Comparison of ENCODE assay signal across 8 cellular contexts in genomic region chr5:78360674-78361225, GRCh38. TPM values are rescaled to one million over a fixed set of nuclear protein-coding genes. Genes with fewer than 3 reads are reported as not detected.
A peak's percentile ranks its signal among the peaks of the same experiment; 100 is the strongest.
DNase-seq lines count a peak whose midpoint lies in the region; ATAC-seq, FAIRE-seq and TF ChIP-seq lines count a peak whose summit lies in the region.

No MANE protein-coding gene starts in this region.

- H4K20me1 ChIP-seq in osteoblast (ENCODE audit: insufficient read depth, low read length): peaks cover 9% of the 10 kb centered on the region

- peaks cover 8% of the 10 kb centered on the region for H3K4me1 ChIP-seq in osteoblast (ENCODE audit: insufficient read depth, low read length)
- peaks cover 0 to 25% (median 10%) of the 10 kb centered on the region in 4 donors for H3K4me1 ChIP-seq in tibial artery

- ATAC-seq in HG02870 (IDR thresholded peaks at IDR 0.05; ENCODE audit: unreplicated experiment): peak; percentile 26

- peak; percentile 35 for DNase-seq in GM18507 (ENCODE audit: extremely low spot score, insufficient read length, low read depth)
- peak; percentile 83 for DNase-seq in NCI-H748 (lab: John Stamatoyannopoulos, UW; ENCODE audit: unreplicated experiment)
- peak; percentile 62 for DNase-seq in activated T-helper 9 cell treated with anti-CD3 and anti-CD28 coated beads, Interleukin-2, amount 50 U/mL, for 16 hours (ENCODE audit: low read depth)
- peak; percentile 54 to 55 for DNase-seq in frontal cortex (ENCODE audit: low spot score in 2 of 2)
- DNase-seq in osteoblast (ENCODE audit: insufficient read length, low spot score, missing footprints): peak; percentile 80
- peak; percentile 28 to 78 for DNase-seq in tibial artery
- no peak for DNase-seq in SIG-M5 treated with dmso at 0.1 percent for 504 hours (lab: John Stamatoyannopoulos, UW; ENCODE audit: unreplicated experiment)

- intact Hi-C loops in tibial artery (cut with DNase I; ENCODE audit: low total_unique reads): loop anchor here (1.0 kb wide), 1 partner anchor 66 kb away; the partner anchor contains the start of gene AP3B1

- H3K27me3 ChIP-seq in osteoblast (ENCODE audit: insufficient read depth, low read length): no peaks in the 10 kb centered on the region
- no peaks in the 10 kb centered on the region for H3K27me3 ChIP-seq in tibial artery

- H2AFZ ChIP-seq in osteoblast (ENCODE audit: low read length): peak overlapping the region; percentile 98

- FAIRE-seq in GM18507 (lab: Jason Lieb, UNC) (no peak), frontal cortex (lab: Jason Lieb, UNC) (no peak)

- TF ChIP-seq CTCF in osteoblast (IDR thresholded peaks at IDR 0.05; ENCODE audit: extremely low read depth, low read depth, low read length) (no peak), tibial artery (IDR thresholded peaks at IDR 0.05) (no peak)

- peak overlapping the region; percentile 99 for H3K4me2 ChIP-seq in osteoblast (ENCODE audit: insufficient read depth, low read length)

- peaks cover 58% of the 10 kb centered on the region for H3K79me2 ChIP-seq in osteoblast (ENCODE audit: insufficient read depth, low read length)

- peak overlapping the region; percentile 86 for H3K27ac ChIP-seq in osteoblast (ENCODE audit: low read depth, low read length)
- H3K27ac ChIP-seq in tibial artery: peak overlapping the region; percentile 91 to 94

- H3K9me3 ChIP-seq in osteoblast (ENCODE audit: low read depth, low read length) (no peaks in the 10 kb centered on the region), tibial artery (no peaks in the 10 kb centered on the region)

- H3K36me3 ChIP-seq in osteoblast (ENCODE audit: insufficient read depth, low read length): peaks cover 3% of the 10 kb centered on the region
- no peaks in the 10 kb centered on the region for H3K36me3 ChIP-seq in tibial artery

- peak overlapping the region; percentile 100 for H3K4me3 ChIP-seq in osteoblast (ENCODE audit: insufficient read depth, low read length)
- peak overlapping the region; percentile 78 to 99 for H3K4me3 ChIP-seq in tibial artery

RNA-seq across cellular contexts. Expression of gene SCAMP1, which starts 0.3 kb away (rescaled TPM):
- total RNA-seq in frontal cortex (376 TPM), osteoblast (70.2 and 71.9 TPM in 2 replicates)
